Comparison of ENCODE assay signal across 11 cellular contexts in genomic region chr9:130331573-130331972, GRCh38.
DNase-seq lines count a peak whose midpoint lies in the region; ATAC-seq and TF ChIP-seq lines count a peak whose summit lies in the region.
"Had no signal": no experiment of that assay in that cellular context is flagged by ENCODE, and none has a peak within 500 bp of the region (broad histone marks: within the 10 kb centered on the region; RNA-seq: fewer than 3 reads in every experiment).

No MANE protein-coding gene starts in this region.

- H3K9me3 ChIP-seq in IMR-90 (ENCODE audit: control insufficient read depth, insufficient read depth, low read length) = no peaks in the 10 kb centered on the region
- H3K9me3 ChIP-seq in mesodermal cell (ENCODE audit: control insufficient read depth, low read length) = no peaks in the 10 kb centered on the region
- H3K9me3 ChIP-seq: spleen had no signal

- no peak overlapping the region for H3K18ac ChIP-seq in IMR-90 (ENCODE audit: low read depth, low read length)

- no peak overlapping the region for H4K91ac ChIP-seq in IMR-90 (ENCODE audit: insufficient read depth, low read depth, low read length)

- WGBS in IMR-90 (ENCODE audit: extremely low coverage in 2 of 2, insufficient read length in 1 of 2), 2 experiments = 12% methylated on average over 3 of the region's 13 CpGs; no CpG with 5 or more reads in 1 of the 2 experiments
- 79 to 82% methylated on average over 4 to 7 of the region's 13 CpGs for WGBS in mesodermal cell (ENCODE audit: insufficient coverage in 2 of 2), 2 experiments

- H3K27ac ChIP-seq in IMR-90 (ENCODE audit: insufficient read depth, low read length) (no peak overlapping the region), mesodermal cell (ENCODE audit: low read depth, low read length, severe bottlenecking) (peak overlapping the region; percentile 45)
- H3K27ac ChIP-seq: spleen had no signal

- peaks cover 0 to 5% of the 10 kb centered on the region in 2 donors for H3K4me1 Mint-ChIP-seq in effector memory CD8-positive, alpha-beta T cell (ENCODE audit: low read depth in 2 of 2)
- H3K4me1 Mint-ChIP-seq: activated CD4-positive, alpha-beta T cell treated with anti-CD3 and anti-CD28 coated beads, Interleukin-2, amount 10 ng/mL, durations not matched to agents 24 days and 14 days; activated naive CD4-positive, alpha-beta T cell treated with anti-CD3 and anti-CD28 coated beads, Interleukin-2, amount 50 U/mL, for 24 hours had no signal

- H2BK5ac ChIP-seq in IMR-90 (ENCODE audit: low read depth, low read length, poor library complexity, severe bottlenecking) = no peak overlapping the region

- H3K27ac Mint-ChIP-seq in effector memory CD8-positive, alpha-beta T cell = no peak overlapping the region
- H3K27ac Mint-ChIP-seq: activated CD4-positive, alpha-beta T cell treated with anti-CD3 and anti-CD28 coated beads, Interleukin-2, amount 10 ng/mL, durations not matched to agents 24 days and 14 days; activated naive CD4-positive, alpha-beta T cell treated with anti-CD3 and anti-CD28 coated beads, Interleukin-2, amount 50 U/mL, for 24 hours had no signal

- no peak for TF ChIP-seq RAD21 in IMR-90 (IDR thresholded peaks at IDR 0.05; ENCODE audit: low read length)

- H3K79me1 ChIP-seq in IMR-90 (ENCODE audit: low read depth in 1 of 2, low read length in 2 of 2) = no peaks in the 10 kb centered on the region

- H3K27me3 ChIP-seq in IMR-90 (ENCODE audit: control insufficient read depth, insufficient read depth, low read length) = peaks cover 50% of the 10 kb centered on the region

- H3K4me3 Mint-ChIP-seq in effector memory CD8-positive, alpha-beta T cell = no peak overlapping the region
- H3K4me3 Mint-ChIP-seq: activated CD4-positive, alpha-beta T cell treated with anti-CD3 and anti-CD28 coated beads, Interleukin-2, amount 10 ng/mL, durations not matched to agents 24 days and 14 days; activated naive CD4-positive, alpha-beta T cell treated with anti-CD3 and anti-CD28 coated beads, Interleukin-2, amount 50 U/mL, for 24 hours had no signal

- H3K4me3 ChIP-seq in IMR-90 (ENCODE audit: insufficient read depth, low read depth, low read length) (no peak overlapping the region), epithelial cell of esophagus (ENCODE audit: low read length) (no peak overlapping the region), mesodermal cell (ENCODE audit: extremely low read depth, insufficient read depth, low read length, poor library complexity, severe bottlenecking) (no peak overlapping the region)
- H3K4me3 ChIP-seq: spleen had no signal

- TF ChIP-seq CTCF in IMR-90 (conservative IDR thresholded peaks at IDR 0.05; ENCODE audit: low read depth, low read length) = no peak
- TF ChIP-seq CTCF in epithelial cell of esophagus (IDR thresholded peaks at IDR 0.05; ENCODE audit: insufficient read depth, low read depth, low read length, missing control alignments) = no peak

- H2BK120ac ChIP-seq in IMR-90 (ENCODE audit: low read depth, low read length) = no peak overlapping the region

- no peak overlapping the region for H4K8ac ChIP-seq in IMR-90 (ENCODE audit: low read depth in 2 of 2, low read length in 2 of 2)

- no peak overlapping the region for H3K4ac ChIP-seq in IMR-90 (ENCODE audit: low read depth, low read length)

- DNase-seq in IMR-90 (peak; percentile 74), epithelial cell of esophagus (ENCODE audit: low read depth) (peak; percentile 17), ureter (ENCODE audit: low spot score) (peak; percentile 67)
- DNase-seq in effector memory CD8-positive, alpha-beta T cell = no peak
- no peak for DNase-seq in stimulated activated CD4-positive, alpha-beta T cell treated with anti-CD3 and anti-CD28 coated beads, Interleukin-4, amount 100 ng/mL, for 4 hours
- DNase-seq: activated CD4-positive, alpha-beta T cell treated with anti-CD3 and anti-CD28 coated beads, Interleukin-2, amount 10 ng/mL, durations not matched to agents 24 days and 14 days; NCI-H2081 treated with DMSO at 0.1 percent for 48 hours; spleen had no signal

- in situ Hi-C loops in IMR-90 (cut with MboI; ENCODE audit: low sequenced_read_pairs) = no loop called here

- no peak for TF ChIP-seq POLR2A in IMR-90 (IDR thresholded peaks at IDR 0.05; ENCODE audit: low read depth, low read length)

- no peak overlapping the region for H4K5ac ChIP-seq in IMR-90 (ENCODE audit: low read depth, low read length)

- H3K9me1 ChIP-seq in IMR-90 (ENCODE audit: insufficient read depth, low read length) = no peaks in the 10 kb centered on the region

- BruUV-seq in IMR-90 (replicated peaks; lab: Mats Ljungman, UMichigan) = no TSS peak

- 0 out of 2 replicates have a peak, but pooled peaks cover 2% of the 10 kb centered on the region for H4K20me1 ChIP-seq in IMR-90 (ENCODE audit: insufficient read depth, low read length)

- no peak overlapping the region for H2BK15ac ChIP-seq in IMR-90 (ENCODE audit: low read depth, low read length)

- H2AK9ac ChIP-seq in IMR-90 (replicated peaks; ENCODE audit: low read depth, low read length, poor library complexity) = no peak overlapping the region

- no peak overlapping the region for H3K56ac ChIP-seq in IMR-90 (ENCODE audit: extremely low read depth, insufficient read depth, low read length)

- H3K9me3 Mint-ChIP-seq in effector memory CD8-positive, alpha-beta T cell = no peaks in the 10 kb centered on the region
- H3K9me3 Mint-ChIP-seq: activated CD4-positive, alpha-beta T cell treated with anti-CD3 and anti-CD28 coated beads, Interleukin-2, amount 10 ng/mL, durations not matched to agents 24 days and 14 days; activated naive CD4-positive, alpha-beta T cell treated with anti-CD3 and anti-CD28 coated beads, Interleukin-2, amount 50 U/mL, for 24 hours had no signal

- no peaks in the 10 kb centered on the region for H3K36me3 Mint-ChIP-seq in effector memory CD8-positive, alpha-beta T cell (ENCODE audit: insufficient read depth)
- H3K36me3 Mint-ChIP-seq: activated naive CD4-positive, alpha-beta T cell treated with anti-CD3 and anti-CD28 coated beads, Interleukin-2, amount 50 U/mL, for 24 hours had no signal

- no peak overlapping the region for H2AFZ ChIP-seq in IMR-90 (replicated peaks; ENCODE audit: low read length, poor library complexity)

- POLR2A ChIA-PET in IMR-90 (lab: Charles Lee; ENCODE audit: unreplicated experiment) = no interaction called here

- peaks cover 60 to 100% of the 10 kb centered on the region in 2 donors for H3K27me3 Mint-ChIP-seq in effector memory CD8-positive, alpha-beta T cell

- H3K4me1 ChIP-seq in IMR-90 (ENCODE audit: control insufficient read depth, insufficient read depth, low read length) (peaks cover 16% of the 10 kb centered on the region), mesodermal cell (ENCODE audit: control insufficient read depth, insufficient read depth, low read length, poor library complexity, severe bottlenecking) (peaks cover 24% of the 10 kb centered on the region)

- no peak overlapping the region for H3K14ac ChIP-seq in IMR-90 (replicated peaks; ENCODE audit: low read depth, low read length)

- no peak overlapping the region for H3K9ac ChIP-seq in IMR-90 (ENCODE audit: low read depth, low read length)

- no peak overlapping the region; the same call in 1 of the 2 replicates for H3K4me2 ChIP-seq in IMR-90 (ENCODE audit: low read depth, low read length)

- dilution Hi-C loops in IMR-90 (cut with HindIII; ENCODE audit: low sequenced_read_pairs, unreplicated experiment) = no loop called here

- H3K36me3 ChIP-seq in IMR-90 (ENCODE audit: control insufficient read depth, insufficient read depth, low read length) (no peaks in the 10 kb centered on the region), mesodermal cell (ENCODE audit: control insufficient read depth, insufficient read depth, low read length) (no peaks in the 10 kb centered on the region)
- H3K36me3 ChIP-seq: spleen had no signal

- ATAC-seq in IMR-90 (ENCODE audit: low read depth) (peak; percentile 71), GM21367 (IDR thresholded peaks at IDR 0.05; ENCODE audit: unreplicated experiment) (no peak)
- ATAC-seq in effector memory CD8-positive, alpha-beta T cell (replicated peaks) = no peak

- H2AK5ac ChIP-seq in IMR-90 (ENCODE audit: low read depth, low read length) = no peak overlapping the region

- no peak overlapping the region for H2BK20ac ChIP-seq in IMR-90 (ENCODE audit: low read depth, low read length)

- CTCF ChIA-PET in IMR-90 (lab: Yijun Ruan, JAX) = no interaction called here

- intact Hi-C loops in IMR-90 (cut with micrococcal nuclease) = loop anchor here (10.0 kb wide), 1 partner anchor 57 kb away; no protein-coding TSS in a partner anchor

- H3K23ac ChIP-seq in IMR-90 (ENCODE audit: low read depth, low read length) = no peak overlapping the region

TF ChIP-seq in IMR-90, 13 proteins besides CTCF, POLR2A, EP300 and RAD21:
- TF ChIP-seq MXI1 (IDR thresholded peaks at IDR 0.05; ENCODE audit: borderline replicate concordance, low read depth, low read length) (no peak), RCOR1 (IDR thresholded peaks at IDR 0.05; ENCODE audit: insufficient replicate concordance, low read length) (peak; percentile 50), RFX5 (IDR thresholded peaks at IDR 0.05; ENCODE audit: low read depth, low read length) (no peak)

Comparison
In these comparisons a context has a peak if more than half of its experiments do, and no peak if none do; other contexts are left out.
1. DNase-seq: peak in IMR-90 (single experiment), epithelial cell of esophagus (single experiment) and ureter (single experiment); none in effector memory CD8-positive, alpha-beta T cell (0 of 3) and stimulated activated CD4-positive, alpha-beta T cell treated with anti-CD3 and anti-CD28 coated beads, Interleukin-4, amount 100 ng/mL, for 4 hours (0 of 2).